11 cellular contexts compared by ENCODE assay signal in genomic region chr11:103624708-103625623, GRCh38.
DNase-seq lines count a peak whose midpoint lies in the region; ATAC-seq, FAIRE-seq and TF ChIP-seq lines count a peak whose summit lies in the region.
"Had no signal": no experiment of that assay in that cellular context is flagged by ENCODE, and none has a peak within 500 bp of the region (broad histone marks: within the 10 kb centered on the region; RNA-seq: fewer than 3 reads in every experiment).

No MANE protein-coding gene starts in this region.

- H4K20me1 ChIP-seq in osteoblast (ENCODE audit: insufficient read depth, low read length): no peaks in the 10 kb centered on the region

- H2AFZ ChIP-seq in osteoblast (ENCODE audit: low read length): no peak overlapping the region

- no peaks in the 10 kb centered on the region for H3K27me3 ChIP-seq in osteoblast (ENCODE audit: insufficient read depth, low read length)

- H3K9me3 Mint-ChIP-seq in T-helper 2 cell treated with Interferon-gamma antibody and Interleukin-4, amounts not matched to agents 5 μg/mL and 100 μg/mL, for 36 hours: no peaks in the 10 kb centered on the region
- H3K9me3 Mint-ChIP-seq in T-cell: no peaks in the 10 kb centered on the region

- H3K4me1 Mint-ChIP-seq in T-helper 2 cell treated with Interferon-gamma antibody and Interleukin-4, amounts not matched to agents 5 μg/mL and 100 μg/mL, for 36 hours (ENCODE audit: low read depth): no peaks in the 10 kb centered on the region
- H3K4me1 Mint-ChIP-seq in T-cell: no peaks in the 10 kb centered on the region

- no peak overlapping the region for H3K4me3 ChIP-seq in osteoblast (ENCODE audit: insufficient read depth, low read length)
- H3K4me3 ChIP-seq: thoracic aorta had no signal

- TF ChIP-seq CTCF in osteoblast (IDR thresholded peaks at IDR 0.05; ENCODE audit: extremely low read depth, low read depth, low read length) (no peak), D721Med (IDR thresholded peaks at IDR 0.05; ENCODE audit: insufficient read depth, missing control alignments) (no peak)

- peaks cover 22% of the 10 kb centered on the region for H3K4me1 ChIP-seq in osteoblast (ENCODE audit: insufficient read depth, low read length)

- H3K27ac Mint-ChIP-seq in T-helper 2 cell treated with Interferon-gamma antibody and Interleukin-4, amounts not matched to agents 5 μg/mL and 100 μg/mL, for 36 hours: no peak overlapping the region
- no peak overlapping the region for H3K27ac Mint-ChIP-seq in T-cell

- H3K27ac ChIP-seq in epithelial cell of prostate (peak overlapping the region; percentile 40), osteoblast (ENCODE audit: low read depth, low read length) (peak overlapping the region; percentile 75)
- H3K27ac ChIP-seq: thoracic aorta had no signal

- H3K4me2 ChIP-seq in osteoblast (ENCODE audit: insufficient read depth, low read length): peak overlapping the region; percentile 31

- no peak for FAIRE-seq in D721Med (lab: Jason Lieb, UNC)

- POLR2A ChIA-PET in T-cell (lab: Charles Lee): no interaction called here

- H3K9me3 ChIP-seq in osteoblast (ENCODE audit: low read depth, low read length): no peaks in the 10 kb centered on the region
- H3K9me3 ChIP-seq: thoracic aorta had no signal

- no peaks in the 10 kb centered on the region for H3K27me3 Mint-ChIP-seq in T-helper 2 cell treated with Interferon-gamma antibody and Interleukin-4, amounts not matched to agents 5 μg/mL and 100 μg/mL, for 36 hours (ENCODE audit: low read depth)
- peaks cover 0 to 15% of the 10 kb centered on the region in 2 donors for H3K27me3 Mint-ChIP-seq in T-cell

- ATAC-seq in GM18868 (IDR thresholded peaks at IDR 0.05; ENCODE audit: unreplicated experiment) (peak; percentile 32), T-cell (replicated peaks in 1 of 4) (no peak)

- DNase-seq in RKO (ENCODE audit: low spot score) (peak; percentile 54), epithelial cell of prostate (ENCODE audit: low read depth, low spot score) (peak; percentile 48), osteoblast (ENCODE audit: insufficient read length, low spot score, missing footprints) (peak; percentile 62), HuH-7.5 (ENCODE audit: low spot score) (no peak), D721Med (ENCODE audit: insufficient read length, low spot score) (no peak), T-cell (no peak)
- DNase-seq in T-helper 2 cell treated with Interferon-gamma antibody and Interleukin-4, amounts not matched to agents 5 μg/mL and 100 μg/mL, for 36 hours (ENCODE audit: low spot score): no peak
- DNase-seq: effector CD8-positive, alpha-beta T cell; midbrain had no signal

- H3K4me3 Mint-ChIP-seq in T-helper 2 cell treated with Interferon-gamma antibody and Interleukin-4, amounts not matched to agents 5 μg/mL and 100 μg/mL, for 36 hours: no peak overlapping the region
- H3K4me3 Mint-ChIP-seq in T-cell: no peak overlapping the region

- no peaks in the 10 kb centered on the region for H3K36me3 ChIP-seq in osteoblast (ENCODE audit: insufficient read depth, low read length)
- H3K36me3 ChIP-seq: thoracic aorta had no signal

- CTCF ChIA-PET in T-cell (lab: Charles Lee): no interaction called here

- no peaks in the 10 kb centered on the region for H3K36me3 Mint-ChIP-seq in T-helper 2 cell treated with Interferon-gamma antibody and Interleukin-4, amounts not matched to agents 5 μg/mL and 100 μg/mL, for 36 hours (ENCODE audit: low read depth)
- H3K36me3 Mint-ChIP-seq in T-cell: no peaks in the 10 kb centered on the region

- H3K79me2 ChIP-seq in osteoblast (ENCODE audit: insufficient read depth, low read length): no peaks in the 10 kb centered on the region

Comparison
In these comparisons a context has a peak if more than half of its experiments do, and no peak if none do; other contexts are left out.
1. DNase-seq: peak in RKO (single experiment), epithelial cell of prostate (single experiment) and osteoblast (single experiment); none in HuH-7.5 (single experiment), T-helper 2 cell treated with Interferon-gamma antibody and Interleukin-4, amounts not matched to agents 5 μg/mL and 100 μg/mL, for 36 hours (single experiment), D721Med (single experiment) and T-cell (0 of 34).